ENCODE assay signal across 11 cellular contexts in genomic region chr19:33394006-33394722, GRCh38. TPM values are rescaled to one million over a fixed set of nuclear protein-coding genes. Genes with fewer than 3 reads are reported as not detected.
DNase-seq lines count a peak whose midpoint lies in the region; ATAC-seq and TF ChIP-seq lines count a peak whose summit lies in the region.
"Had no signal": no experiment of that assay in that cellular context is flagged by ENCODE, and none has a peak within 500 bp of the region (broad histone marks: within the 10 kb centered on the region; RNA-seq: fewer than 3 reads in every experiment).

No MANE protein-coding gene starts in this region.

- H3K36me3 Mint-ChIP-seq in activated CD4-positive, alpha-beta memory T cell treated with anti-CD3 and anti-CD28 coated beads, Interleukin-2, amount 10 ng/mL, durations not matched to agents 7 days and 5 days (ENCODE audit: low read depth), result no peaks in the 10 kb centered on the region
- H3K36me3 Mint-ChIP-seq: naive thymus-derived CD8-positive, alpha-beta T cell had no signal

- H3K4me3 Mint-ChIP-seq in activated CD4-positive, alpha-beta memory T cell treated with anti-CD3 and anti-CD28 coated beads, Interleukin-2, amount 10 ng/mL, durations not matched to agents 7 days and 5 days, result no peak overlapping the region
- H3K4me3 Mint-ChIP-seq: naive thymus-derived CD8-positive, alpha-beta T cell had no signal

- WGBS in esophagus muscularis mucosa, result 86% methylated on average over 12 of the region's 30 CpGs

- H3K27ac Mint-ChIP-seq in activated CD4-positive, alpha-beta memory T cell treated with anti-CD3 and anti-CD28 coated beads, Interleukin-2, amount 10 ng/mL, durations not matched to agents 7 days and 5 days, result no peak overlapping the region
- H3K27ac Mint-ChIP-seq: naive thymus-derived CD8-positive, alpha-beta T cell had no signal

- H3K27me3 ChIP-seq in BLaER1 treated with 17β-estradiol and CSF1 and Interleukin-3, amounts not matched to agents 10 nM and 100 nM, result no peaks in the 10 kb centered on the region
- no peaks in the 10 kb centered on the region for H3K27me3 ChIP-seq in esophagus muscularis mucosa

- H3K9me3 ChIP-seq in BLaER1 treated with 17β-estradiol and CSF1 and Interleukin-3, amounts not matched to agents 10 nM and 100 nM (replicated peaks in 1 of 11), result no peaks in the 10 kb centered on the region
- H3K9me3 ChIP-seq in esophagus muscularis mucosa, result no peaks in the 10 kb centered on the region

- peak; percentile 65 to 70 for DNase-seq in NOMO-1 (lab: John Stamatoyannopoulos, UW; ENCODE audit: unreplicated experiment in 2 of 2)
- DNase-seq in esophagus muscularis mucosa (ENCODE audit: extremely low spot score), result no peak
- peak; percentile 48 for DNase-seq in omental fat pad (ENCODE audit: low spot score)
- DNase-seq in foreskin melanocyte, result no peak
- DNase-seq in cortex of kidney (lab: John Stamatoyannopoulos, UW), result no peak
- DNase-seq in activated CD4-positive, alpha-beta memory T cell treated with anti-CD3 and anti-CD28 coated beads, Interleukin-2, amount 10 ng/mL, durations not matched to agents 7 days and 5 days, result no peak
- DNase-seq: DMS153 had no signal

- peak overlapping the region in 6 of 11 experiments; percentile 16 to 62 (median 50); a peak in 9 of 22 replicates for H3K9ac ChIP-seq in BLaER1 treated with 17β-estradiol and CSF1 and Interleukin-3, amounts not matched to agents 10 nM and 100 nM

- intact Hi-C loops in esophagus muscularis mucosa (cut with DNase I), result no loop called here

- no peak for TF ChIP-seq CTCF in esophagus muscularis mucosa (IDR thresholded peaks at IDR 0.05)
- no peak for TF ChIP-seq CTCF in omental fat pad (IDR thresholded peaks at IDR 0.05)

- H3K4me2 ChIP-seq in BLaER1 treated with 17β-estradiol and CSF1 and Interleukin-3, amounts not matched to agents 10 nM and 100 nM, result peak overlapping the region in 10 of 11 experiments; percentile 62 to 93 (median 80); a peak in 15 of 22 replicates

- no peak overlapping the region; a peak in 1 of 20 replicates for H3K4me3 ChIP-seq in BLaER1 treated with 17β-estradiol and CSF1 and Interleukin-3, amounts not matched to agents 10 nM and 100 nM
- no peak overlapping the region for H3K4me3 ChIP-seq in esophagus muscularis mucosa
- H3K4me3 ChIP-seq: SK-N-MC had no signal

- peaks cover 0 to 11% (median 0%) of the 10 kb centered on the region in 11 experiments; a peak in 8 of 22 replicates for H3K36me3 ChIP-seq in BLaER1 treated with 17β-estradiol and CSF1 and Interleukin-3, amounts not matched to agents 10 nM and 100 nM
- peaks cover 0 to 2% (median 2%) of the 10 kb centered on the region in 4 donors for H3K36me3 ChIP-seq in esophagus muscularis mucosa

- no peaks in the 10 kb centered on the region for H3K4me1 Mint-ChIP-seq in activated CD4-positive, alpha-beta memory T cell treated with anti-CD3 and anti-CD28 coated beads, Interleukin-2, amount 10 ng/mL, durations not matched to agents 7 days and 5 days

- H3K4me1 ChIP-seq in BLaER1 treated with 17β-estradiol and CSF1 and Interleukin-3, amounts not matched to agents 10 nM and 100 nM, result peaks cover 53 to 81% (median 60%) of the 10 kb centered on the region in 10 experiments
- peaks cover 82 to 90% (median 88%) of the 10 kb centered on the region in 4 donors for H3K4me1 ChIP-seq in esophagus muscularis mucosa

- no peaks in the 10 kb centered on the region for H3K9me3 Mint-ChIP-seq in activated CD4-positive, alpha-beta memory T cell treated with anti-CD3 and anti-CD28 coated beads, Interleukin-2, amount 10 ng/mL, durations not matched to agents 7 days and 5 days
- H3K9me3 Mint-ChIP-seq: naive thymus-derived CD8-positive, alpha-beta T cell had no signal

- H3K27ac ChIP-seq in BLaER1 treated with 17β-estradiol and CSF1 and Interleukin-3, amounts not matched to agents 10 nM and 100 nM, result peak overlapping the region in 6 of 11 experiments; percentile 6 to 72 (median 44); a peak in 10 of 22 replicates
- peak overlapping the region; percentile 26 to 59 (median 39) for H3K27ac ChIP-seq in esophagus muscularis mucosa (replicated peaks in 1 of 4)
- H3K27ac ChIP-seq: SK-N-MC had no signal

- CTCF ChIA-PET in activated CD4-positive, alpha-beta memory T cell treated with anti-CD3 and anti-CD28 coated beads, Interleukin-2, amount 10 ng/mL, durations not matched to agents 7 days and 5 days (lab: Charles Lee), result no interaction called here

- ATAC-seq in omental fat pad (ENCODE audit: low FRiP score), result no peak
- no peak for ATAC-seq in HG02884 (IDR thresholded peaks at IDR 0.05; ENCODE audit: unreplicated experiment)
- ATAC-seq: naive thymus-derived CD8-positive, alpha-beta T cell had no signal

- no peak for TF ChIP-seq EP300 in esophagus muscularis mucosa (IDR thresholded peaks at IDR 0.05)

- no peaks in the 10 kb centered on the region for H3K27me3 Mint-ChIP-seq in activated CD4-positive, alpha-beta memory T cell treated with anti-CD3 and anti-CD28 coated beads, Interleukin-2, amount 10 ng/mL, durations not matched to agents 7 days and 5 days
- H3K27me3 Mint-ChIP-seq: naive thymus-derived CD8-positive, alpha-beta T cell had no signal

- POLR2A ChIA-PET in activated CD4-positive, alpha-beta memory T cell treated with anti-CD3 and anti-CD28 coated beads, Interleukin-2, amount 10 ng/mL, durations not matched to agents 7 days and 5 days (lab: Charles Lee), result interaction anchor here (1.0 kb wide), 1 partner anchor 20 kb away, joined by 3 read pairs; no protein-coding TSS in a partner anchor

- H4K20me1 ChIP-seq in BLaER1 treated with 17β-estradiol and CSF1 and Interleukin-3, amounts not matched to agents 10 nM and 100 nM, result peaks cover 17 to 92% (median 54%) of the 10 kb centered on the region in 11 experiments; a peak in 21 of 22 replicates

- no peak for TF ChIP-seq POLR2A in esophagus muscularis mucosa (IDR thresholded peaks at IDR 0.05; ENCODE audit: low read depth)

RNA-seq across cellular contexts. Expression of gene CEBPG, which starts 20.7 kb away (rescaled TPM):
- 10 to 100 TPM; 23.1 to 30.3 (median 28.5) TPM for total RNA-seq in esophagus muscularis mucosa
- total RNA-seq in omental fat pad, result 10 to 100 TPM; 19.4 to 41.1 (median 30.0) TPM
- total RNA-seq in activated CD4-positive, alpha-beta memory T cell treated with anti-CD3 and anti-CD28 coated beads, Interleukin-2, amount 10 ng/mL, durations not matched to agents 7 days and 5 days, result 10 to 100 TPM; 30.0 to 31.4 TPM

Comparison
In these comparisons a context has a peak if more than half of its experiments do, and no peak if none do; other contexts are left out.
1. DNase-seq: peak in NOMO-1 (2 of 2) and omental fat pad (single experiment); none in esophagus muscularis mucosa (single experiment), foreskin melanocyte (single experiment), cortex of kidney (single experiment) and activated CD4-positive, alpha-beta memory T cell treated with anti-CD3 and anti-CD28 coated beads, Interleukin-2, amount 10 ng/mL, durations not matched to agents 7 days and 5 days (single experiment).